8 cellular contexts compared by ENCODE assay signal in the genomic region with DNA sequence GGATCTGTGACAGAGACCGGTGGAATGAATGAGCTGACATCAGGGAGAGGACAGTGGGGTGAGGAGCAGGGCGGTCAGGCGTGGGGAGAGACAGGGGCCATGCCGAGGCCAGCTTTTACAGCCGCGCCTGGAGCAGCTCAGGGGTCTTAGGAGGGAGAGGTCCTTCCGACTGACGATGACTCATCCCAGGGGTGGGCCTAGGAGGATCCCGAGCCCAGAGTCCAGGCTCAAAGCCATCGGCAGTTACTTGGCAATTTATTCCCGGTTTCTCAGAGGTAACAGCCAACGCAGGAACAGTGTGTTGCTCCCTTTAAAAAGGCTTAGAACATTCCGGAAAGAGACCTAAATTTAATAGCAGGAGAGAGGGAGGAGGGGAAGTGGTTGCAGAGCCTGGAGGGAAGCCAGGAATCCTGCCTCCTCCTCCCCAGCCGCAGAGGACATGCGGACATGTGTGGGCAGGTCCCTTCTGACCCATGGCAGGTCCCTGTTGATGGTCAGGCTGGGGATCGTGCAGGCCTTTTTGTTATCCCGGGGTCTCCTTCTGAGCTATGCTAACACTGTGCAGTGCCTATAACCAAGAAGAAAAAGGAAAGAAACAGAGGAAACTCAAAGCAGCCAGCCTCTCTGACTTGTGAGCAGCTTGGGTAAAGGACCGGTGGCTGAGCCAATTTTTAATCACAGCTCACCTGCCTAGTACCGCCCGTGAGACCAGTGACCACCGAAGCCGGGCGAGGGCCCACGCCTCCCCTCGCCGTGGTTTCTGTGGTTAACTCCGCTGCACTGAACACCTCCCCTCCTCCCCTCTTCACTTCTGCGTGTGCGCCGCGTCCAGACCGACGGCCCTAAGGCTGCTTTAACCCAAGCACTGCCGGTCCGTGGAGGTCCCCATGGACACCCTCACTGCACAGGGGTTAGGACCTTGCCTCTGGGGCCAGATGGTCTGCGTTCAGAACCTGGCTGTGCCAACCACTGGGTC.
DNase-seq lines count a peak whose midpoint lies in the region; ATAC-seq, FAIRE-seq and TF ChIP-seq lines count a peak whose summit lies in the region.

No MANE protein-coding gene starts in this region.

- H3K27me3 Mint-ChIP-seq in neural progenitor cell (ENCODE audit: insufficient read depth, low read depth), result peaks cover 8% of the 10 kb centered on the region
- H3K27me3 Mint-ChIP-seq in effector memory CD8-positive, alpha-beta T cell, result peaks cover 36 to 82% of the 10 kb centered on the region in 2 donors

- H3K9me3 Mint-ChIP-seq in neural progenitor cell, result no peaks in the 10 kb centered on the region
- no peaks in the 10 kb centered on the region for H3K9me3 Mint-ChIP-seq in effector memory CD8-positive, alpha-beta T cell

- peaks cover 18% of the 10 kb centered on the region for H3K4me1 Mint-ChIP-seq in neural progenitor cell
- H3K4me1 Mint-ChIP-seq in effector memory CD8-positive, alpha-beta T cell (ENCODE audit: low read depth in 2 of 2), result peaks cover 0 to 3% of the 10 kb centered on the region in 2 donors

- TF ChIP-seq CTCF in GM06990 (IDR thresholded peaks at IDR 0.05; ENCODE audit: insufficient read depth, low read length, poor library complexity, severe bottlenecking) (no peak), neural progenitor cell (IDR thresholded peaks at IDR 0.05) (no peak)

- H3K4me2 ChIP-seq in neural progenitor cell, result no peak overlapping the region

- no peaks in the 10 kb centered on the region for H3K79me2 ChIP-seq in neural progenitor cell (ENCODE audit: low read depth)

- H3K4me3 ChIP-seq in GM06990 (replicated peaks; ENCODE audit: low read depth, low read length) (no peak overlapping the region), neural progenitor cell (no peak overlapping the region), small intestine (ENCODE audit: low read depth in 1 of 2, low read length in 2 of 2) (no peak overlapping the region)

- no peaks in the 10 kb centered on the region for H3K36me3 Mint-ChIP-seq in neural progenitor cell
- H3K36me3 Mint-ChIP-seq in effector memory CD8-positive, alpha-beta T cell (ENCODE audit: insufficient read depth), result no peaks in the 10 kb centered on the region

- H3K27ac ChIP-seq in neural progenitor cell (no peak overlapping the region), small intestine (ENCODE audit: low read depth in 1 of 2, low read length in 1 of 2) (no peak overlapping the region)

- 34 to 76% (median 59%) methylated on average over 28 to 36 of the region's 36 CpGs for WGBS in small intestine, 3 donors

- peak; percentile 84 for DNase-seq in GM06990 (ENCODE audit: extremely low read depth, insufficient read length)
- peak; percentile 32 for DNase-seq in MV-4-11 (lab: John Stamatoyannopoulos, UW)
- peak; percentile 32 for DNase-seq in dermis blood vessel endothelial cell
- no peak for DNase-seq in neural progenitor cell (ENCODE audit: low spot score)
- DNase-seq in effector memory CD8-positive, alpha-beta T cell, result no peak
- DNase-seq in NCI-H1048 (lab: John Stamatoyannopoulos, UW), result no peak
- DNase-seq in small intestine, result no peak

- no peak overlapping the region for H3K4me3 Mint-ChIP-seq in neural progenitor cell
- H3K4me3 Mint-ChIP-seq in effector memory CD8-positive, alpha-beta T cell, result peak overlapping the region in 1 of 2 donors; percentile 60

- H2AFZ ChIP-seq in neural progenitor cell (replicated peaks), result no peak overlapping the region

- ATAC-seq in GM21381 (IDR thresholded peaks at IDR 0.05; ENCODE audit: unreplicated experiment), result peak; percentile 33
- no peak for ATAC-seq in effector memory CD8-positive, alpha-beta T cell (replicated peaks)

- H3K36me3 ChIP-seq in GM06990 (ENCODE audit: control insufficient read depth, insufficient read depth, low read length) (no peaks in the 10 kb centered on the region), neural progenitor cell (no peaks in the 10 kb centered on the region), small intestine (ENCODE audit: control insufficient read depth in 2 of 2, insufficient read depth in 2 of 2, low read length in 2 of 2) (no peaks in the 10 kb centered on the region)

- H3F3A ChIP-seq in neural progenitor cell (ENCODE audit: low read depth), result no peaks in the 10 kb centered on the region

- H4K20me1 ChIP-seq in neural progenitor cell (ENCODE audit: low read depth), result no peaks in the 10 kb centered on the region

- H3K4me1 ChIP-seq in neural progenitor cell, result peaks cover 5% of the 10 kb centered on the region
- H3K4me1 ChIP-seq in small intestine (ENCODE audit: control insufficient read depth in 2 of 2, insufficient read depth in 1 of 2, low read depth in 1 of 2, low read length in 1 of 2), result no peaks in the 10 kb centered on the region

- no peak overlapping the region for H3K9ac ChIP-seq in neural progenitor cell

- H3K27me3 ChIP-seq in GM06990 (replicated peaks; ENCODE audit: control insufficient read depth, insufficient read depth, low read length) (no peaks in the 10 kb centered on the region), neural progenitor cell (no peaks in the 10 kb centered on the region), small intestine (ENCODE audit: control insufficient read depth in 2 of 2, insufficient read depth in 2 of 2, low read length in 2 of 2) (no peaks in the 10 kb centered on the region)

- no peak for FAIRE-seq in small intestine (lab: Jason Lieb, UNC)

- H3K9me3 ChIP-seq in neural progenitor cell (ENCODE audit: low read depth) (no peaks in the 10 kb centered on the region), small intestine (ENCODE audit: control insufficient read depth, low read depth) (no peaks in the 10 kb centered on the region)

- peak overlapping the region; percentile 48 for H3K27ac Mint-ChIP-seq in neural progenitor cell
- H3K27ac Mint-ChIP-seq in effector memory CD8-positive, alpha-beta T cell, result no peak overlapping the region

Comparison
In these comparisons a context has a peak if more than half of its experiments do, and no peak if none do; other contexts are left out.
1. DNase-seq: peak in GM06990 (single experiment), MV-4-11 (single experiment) and dermis blood vessel endothelial cell (single experiment); none in neural progenitor cell (single experiment), effector memory CD8-positive, alpha-beta T cell (0 of 3), NCI-H1048 (single experiment) and small intestine (single experiment).